ENCODE assay signal across 23 cellular contexts in genomic region chr2:31534636-31535035, GRCh38. TPM values are rescaled to one million over a fixed set of nuclear protein-coding genes. Genes with fewer than 3 reads are reported as not detected.
DNase-seq lines count a peak whose midpoint lies in the region; TF ChIP-seq lines count a peak whose summit lies in the region.
"Had no signal": no experiment of that assay in that cellular context is flagged by ENCODE, and none has a peak within 500 bp of the region (broad histone marks: within the 10 kb centered on the region; RNA-seq: fewer than 3 reads in every experiment).

No MANE protein-coding gene starts in this region.

- no peaks in the 10 kb centered on the region for H3K36me3 ChIP-seq in breast epithelium
- H3K36me3 ChIP-seq: BLaER1 had no signal

- BruUV-seq in MCF 10A (replicated peaks; lab: Mats Ljungman, UMichigan), result no TSS peak

- DNase-seq in MCF 10A (ENCODE audit: unreplicated experiment), result peak; percentile 43
- DNase-seq in breast epithelium (ENCODE audit: low spot score in 2 of 2), result no peak
- DNase-seq in RWPE1 (ENCODE audit: low spot score), result peak; percentile 57
- peak; percentile 18 for DNase-seq in epithelial cell of prostate (ENCODE audit: low read depth, low spot score)
- DNase-seq in central memory CD4-positive, alpha-beta T cell, result no peak
- DNase-seq in NK-92 treated with Interleukin-12 subunit alpha and Interleukin-12 subunit beta, amount 100 ng/mL, for 24 hours (lab: John Stamatoyannopoulos, UW), result no peak
- DNase-seq in NCI-H446 (lab: John Stamatoyannopoulos, UW), result no peak
- no peak for DNase-seq in inferior parietal cortex (ENCODE audit: extremely low spot score)
- DNase-seq: CD4-positive, CD25-positive, alpha-beta regulatory T cell; MM.1S; NCI-H1105; NCI-H1436 treated with DMSO at 0.1 percent for 48 hours; NCI-H187 treated with DMSO at 0.1 percent for 48 hours; NCI-H2171 treated with DMSO at 0.1 percent for 48 hours; NCI-H524 treated with DMSO at 0.1 percent for 48 hours; NCI-H82; SK-N-SH had no signal

- H3K9me3 ChIP-seq in breast epithelium, result no peaks in the 10 kb centered on the region
- H3K9me3 ChIP-seq: BLaER1, SK-N-SH had no signal

- no peaks in the 10 kb centered on the region for H3K36me3 Mint-ChIP-seq in MCF 10A (ENCODE audit: insufficient read depth, unreplicated experiment)
- H3K36me3 Mint-ChIP-seq: CD4-positive, CD25-positive, alpha-beta regulatory T cell had no signal

- H3K4me3 Mint-ChIP-seq in MCF 10A (ENCODE audit: unreplicated experiment), result no peak overlapping the region
- H3K4me3 Mint-ChIP-seq: CD4-positive, CD25-positive, alpha-beta regulatory T cell had no signal

- H3K27ac ChIP-seq in breast epithelium (no peak overlapping the region), RWPE1 (no peak overlapping the region), epithelial cell of prostate (no peak overlapping the region)
- H3K27ac ChIP-seq: BLaER1 had no signal

- POLR2A ChIA-PET in MCF 10A (lab: Yijun Ruan, JAX) (no interaction called here), RWPE1 (lab: Yijun Ruan, JAX; ENCODE audit: low non-redundant PET) (no interaction called here)

- CTCF ChIA-PET in MCF 10A (lab: Yijun Ruan, JAX), result interaction anchor here (2.3 kb wide), 1 partner anchor 11 kb away, joined by 20 read pairs; no protein-coding TSS in a partner anchor
- CTCF ChIA-PET in RWPE1 (lab: Yijun Ruan, JAX), result no interaction called here

- no peak overlapping the region for H3K27ac Mint-ChIP-seq in MCF 10A (ENCODE audit: low read depth, unreplicated experiment)
- H3K27ac Mint-ChIP-seq: CD4-positive, CD25-positive, alpha-beta regulatory T cell had no signal

- no peak for TF ChIP-seq CTCF in MCF 10A (IDR thresholded peaks at IDR 0.05; ENCODE audit: unreplicated experiment)
- no peak for TF ChIP-seq CTCF in breast epithelium (IDR thresholded peaks at IDR 0.05)
- TF ChIP-seq CTCF in RWPE1 (conservative IDR thresholded peaks at IDR 0.05; ENCODE audit: low read depth), result no peak

- H3K27me3 ChIP-seq in breast epithelium, result no peaks in the 10 kb centered on the region
- H3K27me3 ChIP-seq: BLaER1 had no signal

- no peaks in the 10 kb centered on the region for H3K27me3 Mint-ChIP-seq in MCF 10A (ENCODE audit: insufficient read depth, unreplicated experiment)

- intact Hi-C loops in MCF 10A (cut with micrococcal nuclease), result no loop called here
- intact Hi-C loops in breast epithelium (cut with DNase I; ENCODE audit: low total_unique reads), result no loop called here

- no peaks in the 10 kb centered on the region for H3K9me3 Mint-ChIP-seq in MCF 10A (ENCODE audit: unreplicated experiment)

- no peaks in the 10 kb centered on the region for H3K4me1 ChIP-seq in breast epithelium
- H3K4me1 ChIP-seq: BLaER1 had no signal

- no peak overlapping the region for H3K4me3 ChIP-seq in breast epithelium
- H3K4me3 ChIP-seq: BLaER1 had no signal

- H3K4me1 Mint-ChIP-seq in MCF 10A (ENCODE audit: insufficient read depth, unreplicated experiment), result no peaks in the 10 kb centered on the region
- H3K4me1 Mint-ChIP-seq: CD4-positive, CD25-positive, alpha-beta regulatory T cell had no signal

- no peak for TF ChIP-seq POLR2A in breast epithelium (IDR thresholded peaks at IDR 0.05)

RNA-seq across cellular contexts. Expression of gene SRD5A2, which starts 46.1 kb away (rescaled TPM):
- total RNA-seq in MCF 10A (2022) (not detected in 2 replicates), breast epithelium (under 1 TPM in 2 of 3 donors, not detected in 1; 0.32 to 0.33 TPM)
- total RNA-seq: A172; CD4-positive, CD25-positive, alpha-beta regulatory T cell; G401; HepG2; HT-29; LHCN-M2 had no signal

Comparison
In these comparisons a context has a peak if more than half of its experiments do, and no peak if none do; other contexts are left out.
1. DNase-seq: peak in MCF 10A (single experiment), RWPE1 (single experiment) and epithelial cell of prostate (single experiment); none in breast epithelium (0 of 2), central memory CD4-positive, alpha-beta T cell (single experiment), NK-92 treated with Interleukin-12 subunit alpha and Interleukin-12 subunit beta, amount 100 ng/mL, for 24 hours (single experiment), NCI-H446 (0 of 2) and inferior parietal cortex (single experiment).